ENCODE assay signal across 8 cellular contexts in genomic region chr11:57460017-57460755, GRCh38. TPM values are rescaled to one million over a fixed set of nuclear protein-coding genes. Genes with fewer than 3 reads are reported as not detected.
DNase-seq lines count a peak whose midpoint lies in the region; ATAC-seq, FAIRE-seq and TF ChIP-seq lines count a peak whose summit lies in the region.

TSS of gene RTN4RL2 (plus strand) at chr11:57460528. CDS start at chr11:57460866, 338 bp downstream.

- H3K27me3 ChIP-seq in OCI-LY1 (ENCODE audit: insufficient read depth, low read length) (peaks cover 4% of the 10 kb centered on the region), parathyroid adenoma (ENCODE audit: control insufficient read depth, insufficient read depth, low read length) (no peaks in the 10 kb centered on the region), small intestine (ENCODE audit: control insufficient read depth in 2 of 2, insufficient read depth in 2 of 2, low read length in 2 of 2) (peaks cover 0 to 10% of the 10 kb centered on the region in 2 donors)

- H3K9me3 Mint-ChIP-seq in glutamatergic neuron (ENCODE audit: unreplicated experiment), result peaks cover 31% of the 10 kb centered on the region

- peak within 1 kb of the TSS; percentile 97 for H3K4me3 Mint-ChIP-seq in glutamatergic neuron (ENCODE audit: unreplicated experiment)

- H3K27me3 Mint-ChIP-seq in glutamatergic neuron (ENCODE audit: unreplicated experiment), result peaks cover 22% of the 10 kb centered on the region

- H3K9me3 ChIP-seq in OCI-LY1 (ENCODE audit: low read length), result no peaks in the 10 kb centered on the region
- no peaks in the 10 kb centered on the region for H3K9me3 ChIP-seq in parathyroid adenoma (ENCODE audit: control insufficient read depth, low read length)
- H3K9me3 ChIP-seq in small intestine (ENCODE audit: control insufficient read depth, low read depth), result no peaks in the 10 kb centered on the region

- H3K27ac ChIP-seq in OCI-LY1 (ENCODE audit: low read depth, low read length, poor library complexity, severe bottlenecking), result no peak within 1 kb of the TSS
- H3K27ac ChIP-seq in parathyroid adenoma, result no peak within 1 kb of the TSS
- no peak within 1 kb of the TSS for H3K27ac ChIP-seq in small intestine (ENCODE audit: low read depth in 1 of 2, low read length in 1 of 2)

- H3K36me3 ChIP-seq in OCI-LY1 (ENCODE audit: insufficient read depth, low read length) (no peaks in the 10 kb centered on the region), parathyroid adenoma (ENCODE audit: control insufficient read depth, insufficient read depth, low read length) (no peaks in the 10 kb centered on the region), small intestine (ENCODE audit: control insufficient read depth in 2 of 2, insufficient read depth in 2 of 2, low read length in 2 of 2) (no peaks in the 10 kb centered on the region)

- H3K4me2 ChIP-seq in OCI-LY1 (ENCODE audit: low read length), result peak within 1 kb of the TSS; percentile 59
- H3K4me2 ChIP-seq in parathyroid adenoma (ENCODE audit: low read length), result peak within 1 kb of the TSS; percentile 68

- H3K4me3 ChIP-seq in GM12864 (ENCODE audit: low read depth, low read length), result peak within 1 kb of the TSS; percentile 44; the same call in 1 of the 2 replicates
- H3K4me3 ChIP-seq in OCI-LY1 (ENCODE audit: low read depth, low read length, poor library complexity, severe bottlenecking), result peak within 1 kb of the TSS; percentile 57
- peak within 1 kb of the TSS; percentile 48 for H3K4me3 ChIP-seq in parathyroid adenoma (ENCODE audit: low read depth, low read length)
- peak within 1 kb of the TSS in 1 of 2 donors; percentile 40 for H3K4me3 ChIP-seq in small intestine (ENCODE audit: low read depth in 1 of 2, low read length in 2 of 2)

- no peak for FAIRE-seq in small intestine (lab: Jason Lieb, UNC)

- peak; percentile 41 for ATAC-seq in HG03520 (IDR thresholded peaks at IDR 0.05; ENCODE audit: unreplicated experiment)

- H3K9ac ChIP-seq in OCI-LY1 (ENCODE audit: low read length), result no peak within 1 kb of the TSS
- no peak within 1 kb of the TSS for H3K9ac ChIP-seq in parathyroid adenoma

- H4K20me1 ChIP-seq in OCI-LY1 (ENCODE audit: insufficient read depth, low read length), result no peaks in the 10 kb centered on the region

- no peaks in the 10 kb centered on the region for H3K36me3 Mint-ChIP-seq in glutamatergic neuron (ENCODE audit: unreplicated experiment)

- DNase-seq in GM12864 (ENCODE audit: low read depth), result no peak
- peak; percentile 8 for DNase-seq in activated effector memory CD4-positive, alpha-beta T cell treated with Interleukin-2 at 50 U/mL for 16 hours
- DNase-seq in glutamatergic neuron, result peak; percentile 79
- no peak for DNase-seq in small intestine
- no peak for DNase-seq in globus pallidus (ENCODE audit: low spot score)

- H3F3A ChIP-seq in OCI-LY1 (ENCODE audit: insufficient read depth, low read length), result no peaks in the 10 kb centered on the region

- H3K4me1 Mint-ChIP-seq in glutamatergic neuron (ENCODE audit: low read depth, unreplicated experiment), result peaks cover 26% of the 10 kb centered on the region

- H3K27ac Mint-ChIP-seq in glutamatergic neuron (ENCODE audit: unreplicated experiment), result peak within 1 kb of the TSS; percentile 99

- peaks cover 35% of the 10 kb centered on the region for H3K4me1 ChIP-seq in OCI-LY1 (ENCODE audit: insufficient read depth, low read length, severe bottlenecking)
- H3K4me1 ChIP-seq in parathyroid adenoma, result no peaks in the 10 kb centered on the region
- H3K4me1 ChIP-seq in small intestine (ENCODE audit: control insufficient read depth in 2 of 2, insufficient read depth in 1 of 2, low read depth in 1 of 2, low read length in 1 of 2), result peaks cover 0 to 5% of the 10 kb centered on the region in 2 donors

- no peaks in the 10 kb centered on the region for H3K9me2 ChIP-seq in OCI-LY1 (ENCODE audit: low read depth, low read length)

- H3K79me2 ChIP-seq in OCI-LY1 (ENCODE audit: insufficient read depth, low read length) (no peaks in the 10 kb centered on the region), parathyroid adenoma (no peaks in the 10 kb centered on the region)

- TF ChIP-seq CTCF in GM12864 (IDR thresholded peaks at IDR 0.05; ENCODE audit: low read depth, low read length, missing control alignments) (peak; percentile 51), OCI-LY1 (IDR thresholded peaks at IDR 0.05; ENCODE audit: low read length) (peak; percentile 14), glutamatergic neuron (IDR thresholded peaks at IDR 0.05; ENCODE audit: partially characterized antibody, unreplicated experiment) (peak; percentile 71), parathyroid adenoma (IDR thresholded peaks at IDR 0.05) (no peak)

- H2AFZ ChIP-seq in OCI-LY1 (ENCODE audit: low read length) (no peak within 1 kb of the TSS), parathyroid adenoma (peak within 1 kb of the TSS; percentile 75)

- WGBS in small intestine, 3 donors, result 0 to 2% (median 1%) methylated on average over 36 to 66 of the region's 66 CpGs

RNA-seq across cellular contexts. Expression of gene RTN4RL2, which starts in this region (rescaled TPM):
- 119 TPM for total RNA-seq in glutamatergic neuron (ENCODE audit: unreplicated experiment)
- polyA plus RNA-seq in small intestine, result under 1 TPM in 1 of 3 donors, not detected in 2; 0.70 TPM

Comparison
In these comparisons a context has a peak if more than half of its experiments do, and no peak if none do; other contexts are left out.
1. DNase-seq: peak in activated effector memory CD4-positive, alpha-beta T cell treated with Interleukin-2 at 50 U/mL for 16 hours (single experiment) and glutamatergic neuron (single experiment); none in GM12864 (single experiment), small intestine (single experiment) and globus pallidus (single experiment).